In the genomic region with DNA sequence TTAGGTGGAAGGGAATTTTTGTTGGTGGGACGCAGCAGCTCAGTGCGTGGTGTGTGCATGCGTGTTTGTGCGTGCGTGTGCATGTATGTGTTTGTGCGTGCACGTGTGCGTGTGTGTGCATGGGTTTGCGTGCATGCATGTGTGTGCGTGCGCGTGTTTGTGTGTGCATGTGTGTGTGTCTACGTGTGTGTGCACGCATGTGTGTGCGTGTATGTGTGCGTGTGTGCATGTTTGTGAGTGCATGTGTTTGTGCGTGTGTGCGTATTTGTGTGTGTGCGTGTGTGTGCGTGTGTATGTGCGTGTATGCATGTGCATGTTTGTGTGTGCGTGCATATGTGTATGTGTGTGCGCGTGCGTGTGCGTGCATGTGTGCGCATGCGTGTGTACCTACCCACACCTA, we compare ENCODE assay signal across 10 cellular contexts. TPM values are rescaled to one million over a fixed set of nuclear protein-coding genes. Genes with fewer than 3 reads are reported as not detected.
DNase-seq lines count a peak whose midpoint lies in the region; ATAC-seq and TF ChIP-seq lines count a peak whose summit lies in the region.
"Had no signal": no experiment of that assay in that cellular context is flagged by ENCODE, and none has a peak within 500 bp of the region (broad histone marks: within the 10 kb centered on the region; RNA-seq: fewer than 3 reads in every experiment).

No MANE protein-coding gene starts in this region.

- no peaks in the 10 kb centered on the region for H3K36me3 ChIP-seq in Caco-2 (ENCODE audit: control insufficient read depth, insufficient read depth, low read length)
- H3K36me3 ChIP-seq in HUES48 (ENCODE audit: control insufficient read depth, insufficient read depth, low read length): no peaks in the 10 kb centered on the region
- H3K36me3 ChIP-seq in osteoblast (ENCODE audit: insufficient read depth, low read length): no peaks in the 10 kb centered on the region
- no peaks in the 10 kb centered on the region for H3K36me3 ChIP-seq in thyroid gland

- peak overlapping the region; percentile 90 for H3K4me2 ChIP-seq in osteoblast (ENCODE audit: insufficient read depth, low read length)

- H3K9me3 Mint-ChIP-seq in Caco-2 (ENCODE audit: unreplicated experiment): no peaks in the 10 kb centered on the region
- H3K9me3 Mint-ChIP-seq: CD8-positive, alpha-beta memory T cell; stimulated activated naive B cell treated with anti-CD40 and anti-IgM and Interleukin-4, amounts not matched to agents 10 μg/mL and 1 μg/mL and 100 μg/mL, for 72 hours had no signal

- no peak overlapping the region for H3K4me3 ChIP-seq in Caco-2 (ENCODE audit: low read depth, low read length)
- H3K4me3 ChIP-seq in HUES48 (ENCODE audit: low read depth, low read length): peak overlapping the region; percentile 44; the same call in 1 of the 2 replicates
- no peak overlapping the region for H3K4me3 ChIP-seq in osteoblast (ENCODE audit: insufficient read depth, low read length)
- H3K4me3 ChIP-seq in thyroid gland (replicated peaks in 1 of 3): no peak overlapping the region

- intact Hi-C loops in Caco-2 (cut with micrococcal nuclease; ENCODE audit: unreplicated experiment) (loop anchor here (2.0 kb wide), 1 partner anchor 291 kb away; no protein-coding TSS in a partner anchor), thyroid gland (cut with DNase I) (no loop called here)

- H3K27me3 Mint-ChIP-seq in Caco-2 (ENCODE audit: insufficient read depth, unreplicated experiment): no peaks in the 10 kb centered on the region

- no peak for TF ChIP-seq POLR2A in thyroid gland (IDR thresholded peaks at IDR 0.05)

- H3K4me1 ChIP-seq in Caco-2 (no peaks in the 10 kb centered on the region), HUES48 (ENCODE audit: control insufficient read depth, insufficient read depth, low read length) (peaks cover 17% of the 10 kb centered on the region), osteoblast (ENCODE audit: insufficient read depth, low read length) (peaks cover 5% of the 10 kb centered on the region), thyroid gland (peaks cover 3% of the 10 kb centered on the region in 2 donors)

- peaks cover 11% of the 10 kb centered on the region for H3K4me1 Mint-ChIP-seq in Caco-2 (ENCODE audit: low read depth, unreplicated experiment)

- no peak for DNase-seq in Caco-2
- DNase-seq in osteoblast (ENCODE audit: insufficient read length, low spot score, missing footprints): no peak
- DNase-seq in SIG-M5 treated with dmso at 0.1 percent for 504 hours (lab: John Stamatoyannopoulos, UW; ENCODE audit: unreplicated experiment): no peak
- no peak for DNase-seq in thyroid gland

- H3K27me3 ChIP-seq in Caco-2 (replicated peaks; ENCODE audit: control insufficient read depth, insufficient read depth, low read length) (no peaks in the 10 kb centered on the region), HUES48 (ENCODE audit: control insufficient read depth, insufficient read depth, low read length) (no peaks in the 10 kb centered on the region), osteoblast (ENCODE audit: insufficient read depth, low read length) (no peaks in the 10 kb centered on the region), thyroid gland (no peaks in the 10 kb centered on the region)
- H3K27me3 ChIP-seq: right atrium auricular region had no signal

- TF ChIP-seq CTCF in Caco-2 (IDR thresholded peaks at IDR 0.05; ENCODE audit: insufficient read depth in 1 of 2, low read depth in 1 of 2, low read length in 1 of 2, severe bottlenecking in 1 of 2, unreplicated experiment in 1 of 2): no peak
- no peak for TF ChIP-seq CTCF in osteoblast (IDR thresholded peaks at IDR 0.05; ENCODE audit: extremely low read depth, low read depth, low read length)
- TF ChIP-seq CTCF in thyroid gland (IDR thresholded peaks at IDR 0.05): no peak

- ATAC-seq in GM21786 (IDR thresholded peaks at IDR 0.05; ENCODE audit: unreplicated experiment): no peak

- no TSS peak for BruUV-seq in Caco-2 (replicated peaks; lab: Mats Ljungman, UMichigan)

- H3K9ac ChIP-seq in HUES48 (ENCODE audit: low read depth, low read length): no peak overlapping the region

- H3K27ac ChIP-seq in HUES48 (ENCODE audit: low read depth, low read length) (no peak overlapping the region), cingulate gyrus (ENCODE audit: low read depth, low read length) (peak overlapping the region; percentile 42), osteoblast (ENCODE audit: low read depth, low read length) (no peak overlapping the region), thyroid gland (no peak overlapping the region)
- H3K27ac ChIP-seq: right atrium auricular region had no signal

- H3K4me3 Mint-ChIP-seq in Caco-2 (ENCODE audit: unreplicated experiment): no peak overlapping the region

- peaks cover 9% of the 10 kb centered on the region for H3K36me3 Mint-ChIP-seq in Caco-2 (ENCODE audit: insufficient read depth, unreplicated experiment)

- no peaks in the 10 kb centered on the region for H4K20me1 ChIP-seq in osteoblast (ENCODE audit: insufficient read depth, low read length)

- no peak overlapping the region for H2AFZ ChIP-seq in osteoblast (ENCODE audit: low read length)

- peak overlapping the region; percentile 58 for H3K27ac Mint-ChIP-seq in Caco-2 (ENCODE audit: unreplicated experiment)
- H3K27ac Mint-ChIP-seq: stimulated activated naive B cell treated with anti-CD40 and anti-IgM and Interleukin-4, amounts not matched to agents 10 μg/mL and 1 μg/mL and 100 μg/mL, for 72 hours had no signal

- WGBS in thyroid gland, 2 donors: 80 to 83% methylated on average over 28 of the region's 28 CpGs

- H3K79me2 ChIP-seq in osteoblast (ENCODE audit: insufficient read depth, low read length): no peaks in the 10 kb centered on the region

- CTCF ChIA-PET in Caco-2 (lab: Charles Lee): interaction anchor here (0.6 to 0.9 kb wide), 6 partner anchors 66 to 439 kb away, joined by 3 to 6 read pairs (median 3); no protein-coding TSS in a partner anchor

- POLR2A ChIA-PET in Caco-2 (lab: Charles Lee): no interaction called here

- H3K9me3 ChIP-seq in Caco-2: no peaks in the 10 kb centered on the region
- H3K9me3 ChIP-seq in HUES48 (ENCODE audit: control insufficient read depth, insufficient read depth, low read length): no peaks in the 10 kb centered on the region
- H3K9me3 ChIP-seq in osteoblast (ENCODE audit: low read depth, low read length): no peaks in the 10 kb centered on the region
- no peaks in the 10 kb centered on the region for H3K9me3 ChIP-seq in thyroid gland
- H3K9me3 ChIP-seq: right atrium auricular region had no signal

RNA-seq across cellular contexts. Expression of a gene that starts 20.2 kb away (rescaled TPM):
- total RNA-seq in Caco-2 (2022) (232 and 247 TPM in 2 replicates), osteoblast (115 and 128 TPM in 2 replicates), thyroid gland (100 to 1,000 TPM; 201 to 300 (median 256) TPM)
